1 cellular context compared by ENCODE assay signal in the genomic region with DNA sequence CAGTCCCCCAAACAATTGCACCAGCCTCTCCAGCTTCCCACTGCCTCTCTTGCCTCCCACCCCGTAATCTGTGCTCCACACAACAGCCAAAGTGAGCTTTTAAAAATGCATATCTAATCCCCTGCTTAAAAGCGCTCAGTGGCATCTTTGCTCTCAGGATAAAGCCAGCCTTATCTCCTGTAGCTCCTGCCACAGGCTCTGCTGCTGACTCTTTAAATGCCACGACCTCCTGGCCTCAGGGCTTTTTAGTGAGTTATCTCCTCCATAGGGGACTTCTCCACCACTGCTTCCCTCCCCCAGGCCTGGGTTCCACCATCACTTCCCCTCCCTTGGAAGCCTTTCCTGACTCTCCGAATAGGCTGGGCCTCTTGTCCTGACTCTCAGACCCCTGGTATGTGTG.
TF ChIP-seq lines count a peak whose summit lies in the region.

No MANE protein-coding gene starts in this region.

TF ChIP-seq in K562, 482 proteins besides CTCF, POLR2A, EP300 and RAD21 (continued from another document and continues in another):
- peak; percentile 86; the same call in 1 of the 2 replicates for TF ChIP-seq DMBX1 (CRISPR knock-in tag; IDR thresholded peaks at IDR 0.05; ENCODE audit: borderline replicate concordance)
- no peak for TF ChIP-seq ZNF830 (CRISPR knock-in tag; IDR thresholded peaks at IDR 0.05)
- TF ChIP-seq FOSL1 (tag; conservative IDR thresholded peaks at IDR 0.05) = 0 out of 2 replicates have a peak, but pooled peaks have one; percentile 36
- TF ChIP-seq DEAF1 (CRISPR knock-in tag; IDR thresholded peaks at IDR 0.05) = no peak
- no peak for TF ChIP-seq KLF1 (tag; IDR thresholded peaks at IDR 0.05)
- TF ChIP-seq CHD7 (IDR thresholded peaks at IDR 0.05; ENCODE audit: low read depth, low read length) = no peak
- TF ChIP-seq FIP1L1 (IDR thresholded peaks at IDR 0.05; ENCODE audit: low read depth, low read length, poor library complexity, severe bottlenecking) = no peak
- TF ChIP-seq BCOR (IDR thresholded peaks at IDR 0.05) = peak; percentile 90
- no peak for TF ChIP-seq PTRF (tag; IDR thresholded peaks at IDR 0.05)
- no peak for TF ChIP-seq ZNF165 (CRISPR knock-in tag; IDR thresholded peaks at IDR 0.05; ENCODE audit: borderline replicate concordance)
- TF ChIP-seq ESRRA (IDR thresholded peaks at IDR 0.05; ENCODE audit: borderline replicate concordance, low read depth) = 0 out of 2 replicates have a peak, but pooled peaks have one; percentile 12
- TF ChIP-seq GATAD2B (IDR thresholded peaks at IDR 0.05; ENCODE audit: borderline replicate concordance) = no peak
- TF ChIP-seq NFATC3 (IDR thresholded peaks at IDR 0.05) = no peak
- TF ChIP-seq RBBP5 (IDR thresholded peaks at IDR 0.05; ENCODE audit: borderline replicate concordance, insufficient read depth, low read length, poor library complexity, severe bottlenecking) = no peak
- TF ChIP-seq SPI1 (IDR thresholded peaks at IDR 0.05; ENCODE audit: borderline replicate concordance, low read depth, low read length) = peak; percentile 86
- TF ChIP-seq TEAD2 (tag; IDR thresholded peaks at IDR 0.05) = no peak
- TF ChIP-seq ZNF511 (CRISPR knock-in tag; IDR thresholded peaks at IDR 0.05) = no peak
- TF ChIP-seq, protein P1, sequence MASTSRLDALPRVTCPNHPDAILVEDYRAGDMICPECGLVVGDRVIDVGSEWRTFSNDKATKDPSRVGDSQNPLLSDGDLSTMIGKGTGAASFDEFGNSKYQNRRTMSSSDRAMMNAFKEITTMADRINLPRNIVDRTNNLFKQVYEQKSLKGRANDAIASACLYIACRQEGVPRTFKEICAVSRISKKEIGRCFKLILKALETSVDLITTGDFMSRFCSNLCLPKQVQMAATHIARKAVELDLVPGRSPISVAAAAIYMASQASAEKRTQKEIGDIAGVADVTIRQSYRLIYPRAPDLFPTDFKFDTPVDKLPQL (IDR thresholded peaks at IDR 0.05; ENCODE audit: extremely low read depth, insufficient read length) = no peak
- no peak for TF ChIP-seq STAG1 (CRISPR knock-in tag; IDR thresholded peaks at IDR 0.05; ENCODE audit: borderline replicate concordance)
- peak; percentile 86 for TF ChIP-seq SOX6 (IDR thresholded peaks at IDR 0.05)
- no peak for TF ChIP-seq ZNF124 (CRISPR knock-in tag; IDR thresholded peaks at IDR 0.05)
- TF ChIP-seq ZC3H8 (IDR thresholded peaks at IDR 0.05) = no peak
- TF ChIP-seq, protein P2, sequence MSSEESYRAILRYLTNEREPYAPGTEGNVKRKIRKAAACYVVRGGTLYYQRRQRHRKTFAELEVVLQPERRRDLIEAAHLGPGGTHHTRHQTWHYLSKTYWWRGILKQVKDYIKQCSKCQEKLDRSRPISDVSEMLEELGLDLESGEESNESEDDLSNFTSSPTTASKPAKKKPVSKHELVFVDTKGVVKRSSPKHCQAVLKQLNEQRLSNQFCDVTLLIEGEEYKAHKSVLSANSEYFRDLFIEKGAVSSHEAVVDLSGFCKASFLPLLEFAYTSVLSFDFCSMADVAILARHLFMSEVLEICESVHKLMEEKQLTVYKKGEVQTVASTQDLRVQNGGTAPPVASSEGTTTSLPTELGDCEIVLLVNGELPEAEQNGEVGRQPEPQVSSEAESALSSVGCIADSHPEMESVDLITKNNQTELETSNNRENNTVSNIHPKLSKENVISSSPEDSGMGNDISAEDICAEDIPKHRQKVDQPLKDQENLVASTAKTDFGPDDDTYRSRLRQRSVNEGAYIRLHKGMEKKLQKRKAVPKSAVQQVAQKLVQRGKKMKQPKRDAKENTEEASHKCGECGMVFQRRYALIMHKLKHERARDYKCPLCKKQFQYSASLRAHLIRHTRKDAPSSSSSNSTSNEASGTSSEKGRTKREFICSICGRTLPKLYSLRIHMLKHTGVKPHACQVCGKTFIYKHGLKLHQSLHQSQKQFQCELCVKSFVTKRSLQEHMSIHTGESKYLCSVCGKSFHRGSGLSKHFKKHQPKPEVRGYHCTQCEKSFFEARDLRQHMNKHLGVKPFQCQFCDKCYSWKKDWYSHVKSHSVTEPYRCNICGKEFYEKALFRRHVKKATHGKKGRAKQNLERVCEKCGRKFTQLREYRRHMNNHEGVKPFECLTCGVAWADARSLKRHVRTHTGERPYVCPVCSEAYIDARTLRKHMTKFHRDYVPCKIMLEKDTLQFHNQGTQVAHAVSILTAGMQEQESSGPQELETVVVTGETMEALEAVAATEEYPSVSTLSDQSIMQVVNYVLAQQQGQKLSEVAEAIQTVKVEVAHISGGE (CRISPR knock-in tag; IDR thresholded peaks at IDR 0.05) = peak in 1 of 3 experiments; percentile 56; a peak in 1 of 6 replicates
- TF ChIP-seq ATF7 (IDR thresholded peaks at IDR 0.05) = no peak
- TF ChIP-seq CBX3 (IDR thresholded peaks at IDR 0.05; ENCODE audit: borderline replicate concordance in 1 of 2, low read length in 2 of 2) = no peak
- no peak for TF ChIP-seq ZNF408 (CRISPR knock-in tag; IDR thresholded peaks at IDR 0.05; ENCODE audit: low read depth)
- TF ChIP-seq PHF8 (IDR thresholded peaks at IDR 0.05; ENCODE audit: borderline replicate concordance, low read length) = no peak
- no peak for TF ChIP-seq BRD4 (IDR thresholded peaks at IDR 0.05)
- TF ChIP-seq, protein P3, sequence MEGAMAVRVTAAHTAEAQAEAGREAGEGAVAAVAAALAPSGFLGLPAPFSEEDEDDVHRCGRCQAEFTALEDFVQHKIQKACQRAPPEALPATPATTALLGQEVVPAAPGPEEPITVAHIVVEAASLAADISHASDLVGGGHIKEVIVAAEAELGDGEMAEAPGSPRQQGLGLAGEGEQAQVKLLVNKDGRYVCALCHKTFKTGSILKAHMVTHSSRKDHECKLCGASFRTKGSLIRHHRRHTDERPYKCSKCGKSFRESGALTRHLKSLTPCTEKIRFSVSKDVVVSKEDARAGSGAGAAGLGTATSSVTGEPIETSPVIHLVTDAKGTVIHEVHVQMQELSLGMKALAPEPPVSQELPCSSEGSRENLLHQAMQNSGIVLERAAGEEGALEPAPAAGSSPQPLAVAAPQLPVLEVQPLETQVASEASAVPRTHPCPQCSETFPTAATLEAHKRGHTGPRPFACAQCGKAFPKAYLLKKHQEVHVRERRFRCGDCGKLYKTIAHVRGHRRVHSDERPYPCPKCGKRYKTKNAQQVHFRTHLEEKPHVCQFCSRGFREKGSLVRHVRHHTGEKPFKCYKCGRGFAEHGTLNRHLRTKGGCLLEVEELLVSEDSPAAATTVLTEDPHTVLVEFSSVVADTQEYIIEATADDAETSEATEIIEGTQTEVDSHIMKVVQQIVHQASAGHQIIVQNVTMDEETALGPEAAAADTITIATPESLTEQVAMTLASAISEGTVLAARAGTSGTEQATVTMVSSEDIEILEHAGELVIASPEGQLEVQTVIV (CRISPR knock-in tag; IDR thresholded peaks at IDR 0.05; ENCODE audit: borderline replicate concordance) = no peak
- TF ChIP-seq MTA3 (IDR thresholded peaks at IDR 0.05; ENCODE audit: borderline replicate concordance) = 0 out of 2 replicates have a peak, but pooled peaks have one; percentile 29
- TF ChIP-seq ZFPM2 (CRISPR knock-in tag; IDR thresholded peaks at IDR 0.05) = no peak
- no peak for TF ChIP-seq MXD1 (CRISPR knock-in tag; IDR thresholded peaks at IDR 0.05; ENCODE audit: borderline replicate concordance, poor library complexity, severe bottlenecking)
- no peak for TF ChIP-seq POLR2H (tag; IDR thresholded peaks at IDR 0.05; ENCODE audit: low read depth)
- TF ChIP-seq ZNF644 (tag; IDR thresholded peaks at IDR 0.05; ENCODE audit: low read depth) = peak; percentile 76; the same call in 1 of the 2 replicates
- TF ChIP-seq ZNF589 (CRISPR knock-in tag; IDR thresholded peaks at IDR 0.05; ENCODE audit: low read depth) = peak; percentile 87
- TF ChIP-seq RFX5 (IDR thresholded peaks at IDR 0.05; ENCODE audit: low read depth, low read length) = no peak
- no peak for TF ChIP-seq ZBTB34 (CRISPR knock-in tag; IDR thresholded peaks at IDR 0.05)
